In the genomic region with DNA sequence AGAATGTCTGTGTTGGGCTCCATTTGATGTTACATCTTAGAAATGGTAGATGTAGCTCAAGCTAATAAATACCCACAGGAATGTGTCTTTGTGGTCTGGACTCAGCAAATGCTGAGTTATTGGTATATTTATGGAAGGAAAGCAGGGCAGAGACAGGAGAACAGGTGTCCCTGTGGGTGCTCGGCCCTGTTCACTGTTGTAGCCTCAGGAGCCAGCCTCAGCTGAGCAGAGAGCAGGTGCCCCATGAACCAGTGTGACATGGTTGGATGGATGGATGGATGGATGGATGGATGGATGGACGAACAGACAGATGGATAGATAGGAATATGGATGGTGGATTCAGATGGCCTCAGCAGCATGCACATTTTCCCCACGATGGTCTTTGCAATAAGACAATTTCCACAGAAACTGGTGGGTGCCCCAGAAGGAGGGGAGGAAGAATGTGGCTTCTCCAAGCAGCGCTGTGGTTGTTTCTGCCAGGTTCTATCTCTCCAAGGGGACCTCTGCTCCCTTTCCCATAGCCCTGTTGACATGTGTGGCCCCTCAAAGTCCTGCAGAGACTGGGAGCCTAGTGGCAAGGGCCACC, we compare ENCODE assay signal across 10 cellular contexts. TPM values are rescaled to one million over a fixed set of nuclear protein-coding genes. Genes with fewer than 3 reads are reported as not detected.
DNase-seq lines count a peak whose midpoint lies in the region; ATAC-seq, FAIRE-seq and TF ChIP-seq lines count a peak whose summit lies in the region.
"Had no signal": no experiment of that assay in that cellular context is flagged by ENCODE, and none has a peak within 500 bp of the region (broad histone marks: within the 10 kb centered on the region; RNA-seq: fewer than 3 reads in every experiment).

No MANE protein-coding gene starts in this region.

- FAIRE-seq in A549 (lab: Jason Lieb, UNC): no peak

- peak overlapping the region; percentile 88 to 97; a peak in 5 of 6 replicates for H3K27ac ChIP-seq in A549

- no peak overlapping the region for H3K4me3 ChIP-seq in A549

- peak overlapping the region; percentile 90 for H3K4me2 ChIP-seq in A549

- POLR2A ChIA-PET in A549 (lab: Yijun Ruan, JAX): interaction anchor here (1.0 to 4.6 kb wide), 4 partner anchors 84 to 205 kb away, joined by 3 to 49 read pairs (median 5); a partner anchor contains a TSS

- H3K9me3 Mint-ChIP-seq in IgD-negative memory B cell (no peaks in the 10 kb centered on the region), chondrocyte (ENCODE audit: low read depth) (no peaks in the 10 kb centered on the region)
- H3K9me3 Mint-ChIP-seq in natural killer cell treated with Interleukin-12 subunit alpha and Interleukin-12 subunit beta and Interleukin-15 and Interleukin-18, amount 100 ng/mL, for 72 hours: no peaks in the 10 kb centered on the region

- no peaks in the 10 kb centered on the region for H3K36me3 Mint-ChIP-seq in IgD-negative memory B cell
- H3K36me3 Mint-ChIP-seq in chondrocyte (ENCODE audit: low read depth): no peaks in the 10 kb centered on the region
- no peaks in the 10 kb centered on the region for H3K36me3 Mint-ChIP-seq in natural killer cell treated with Interleukin-12 subunit alpha and Interleukin-12 subunit beta and Interleukin-15 and Interleukin-18, amount 100 ng/mL, for 72 hours

- H3K4me3 Mint-ChIP-seq in IgD-negative memory B cell (peak overlapping the region in 2 of 4 donors; percentile 39 to 80), chondrocyte (ENCODE audit: unreplicated experiment) (no peak overlapping the region)
- H3K4me3 Mint-ChIP-seq in natural killer cell treated with Interleukin-12 subunit alpha and Interleukin-12 subunit beta and Interleukin-15 and Interleukin-18, amount 100 ng/mL, for 72 hours: peak overlapping the region; percentile 24

- TF ChIP-seq EP300 in A549 (IDR thresholded peaks at IDR 0.05): no peak

- DNase-seq in A549 (ENCODE audit: low read depth in 1 of 2, low spot score in 1 of 2) (no peak), chondrocyte (ENCODE audit: low spot score) (no peak), middle frontal gyrus (ENCODE audit: extremely low spot score, low spot score) (no peak), COLO668 (lab: John Stamatoyannopoulos, UW; ENCODE audit: unreplicated experiment) (no peak)
- DNase-seq in natural killer cell treated with Interleukin-12 subunit alpha and Interleukin-12 subunit beta and Interleukin-15 and Interleukin-18, amount 100 ng/mL, for 72 hours (ENCODE audit: low spot score): no peak
- DNase-seq: NCI-H1105 treated with DMSO at 0.1 percent for 48 hours had no signal

- H3K4me1 Mint-ChIP-seq in IgD-negative memory B cell (peaks cover 33 to 37% (median 34%) of the 10 kb centered on the region in 3 donors), chondrocyte (ENCODE audit: low read depth) (peaks cover 47% of the 10 kb centered on the region)
- H3K4me1 Mint-ChIP-seq in natural killer cell treated with Interleukin-12 subunit alpha and Interleukin-12 subunit beta and Interleukin-15 and Interleukin-18, amount 100 ng/mL, for 72 hours (ENCODE audit: low read depth in 2 of 2): peaks cover 54 to 72% of the 10 kb centered on the region in 2 donors

- peak overlapping the region; percentile 88 to 91 (median 89) for H3K27ac Mint-ChIP-seq in IgD-negative memory B cell
- H3K27ac Mint-ChIP-seq in chondrocyte (ENCODE audit: unreplicated experiment): peak overlapping the region; percentile 92
- H3K27ac Mint-ChIP-seq in natural killer cell treated with Interleukin-12 subunit alpha and Interleukin-12 subunit beta and Interleukin-15 and Interleukin-18, amount 100 ng/mL, for 72 hours: peak overlapping the region; percentile 90 to 100

- no peaks in the 10 kb centered on the region for H3K9me3 ChIP-seq in A549

- TF ChIP-seq CTCF in A549 (IDR thresholded peaks at IDR 0.05): no peak
- no peak for TF ChIP-seq CTCF in chondrocyte (IDR thresholded peaks at IDR 0.05)

- ATAC-seq in A549 (no peak), HG02884 (IDR thresholded peaks at IDR 0.05; ENCODE audit: unreplicated experiment) (no peak), HG03280 (IDR thresholded peaks at IDR 0.05; ENCODE audit: unreplicated experiment) (no peak)
- no peak for ATAC-seq in natural killer cell treated with Interleukin-12 subunit alpha and Interleukin-12 subunit beta and Interleukin-15 and Interleukin-18, amount 100 ng/mL, for 72 hours

- H3K4me1 ChIP-seq in A549: peaks cover 48% of the 10 kb centered on the region

- CTCF ChIA-PET in A549 (lab: Yijun Ruan, JAX): interaction anchor here (0.8 to 12.9 kb wide), 11 partner anchors 8 to 129 kb away, joined by 3 to 217 read pairs (median 13); a partner anchor contains a TSS

- TF ChIP-seq RAD21 in A549 (conservative IDR thresholded peaks at IDR 0.05 in 1 of 2, IDR thresholded peaks at IDR 0.05 in 1 of 2): no peak

- no peaks in the 10 kb centered on the region for H3K27me3 Mint-ChIP-seq in IgD-negative memory B cell
- H3K27me3 Mint-ChIP-seq in chondrocyte (ENCODE audit: low read depth): no peaks in the 10 kb centered on the region
- H3K27me3 Mint-ChIP-seq in natural killer cell treated with Interleukin-12 subunit alpha and Interleukin-12 subunit beta and Interleukin-15 and Interleukin-18, amount 100 ng/mL, for 72 hours: no peaks in the 10 kb centered on the region

- WGBS in A549 (ENCODE audit: missing lambda C conversion rate): 85% methylated on average over 4 of the region's 4 CpGs

- no peak for TF ChIP-seq POLR2A in A549 (IDR thresholded peaks at IDR 0.05; ENCODE audit: low read length)

TF ChIP-seq in A549, 52 proteins besides CTCF, POLR2A, EP300 and RAD21:
- TF ChIP-seq NPAS2 (CRISPR knock-in tag; IDR thresholded peaks at IDR 0.05; ENCODE audit: borderline replicate concordance) (no peak), CBX2 (IDR thresholded peaks at IDR 0.05; ENCODE audit: borderline replicate concordance, low read depth) (no peak), FOXS1 (CRISPR knock-in tag; IDR thresholded peaks at IDR 0.05) (no peak), HOXA7 (CRISPR knock-in tag; IDR thresholded peaks at IDR 0.05) (no peak), CBX8 (IDR thresholded peaks at IDR 0.05) (no peak), ESRRA (IDR thresholded peaks at IDR 0.05; ENCODE audit: borderline replicate concordance, low read length) (no peak), MAZ (IDR thresholded peaks at IDR 0.05; ENCODE audit: borderline replicate concordance, low read depth, low read length) (no peak), EHMT2 (IDR thresholded peaks at IDR 0.05; ENCODE audit: low read depth) (no peak), PHF8 (IDR thresholded peaks at IDR 0.05; ENCODE audit: borderline replicate concordance, low read depth) (no peak), KDM1A (IDR thresholded peaks at IDR 0.05; ENCODE audit: low read depth) (no peak)
- TF ChIP-seq, protein P1, sequence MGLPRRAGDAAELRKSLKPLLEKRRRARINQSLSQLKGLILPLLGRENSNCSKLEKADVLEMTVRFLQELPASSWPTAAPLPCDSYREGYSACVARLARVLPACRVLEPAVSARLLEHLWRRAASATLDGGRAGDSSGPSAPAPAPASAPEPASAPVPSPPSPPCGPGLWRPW (IDR thresholded peaks at IDR 0.05): no peak

RNA-seq across cellular contexts. Expression of a gene that starts 8.2 kb away (rescaled TPM):
- polyA plus RNA-seq in A549 (2011; rRNA removed): 10.9 and 11.2 TPM in 2 replicates
- polyA plus RNA-seq in A549 (2012; cell fraction: cytosol; rRNA removed): 9.7 and 13.3 TPM in 2 replicates
- polyA plus RNA-seq in A549 (2012; cell fraction: nucleus; rRNA removed): 19.8 and 22.3 TPM in 2 replicates
- 13.3 to 15.5 TPM (median 15.1 TPM) in 3 replicates for polyA plus RNA-seq in A549 (2017; fragmentation: RNase III; extraction: RNeasy Plus Mini Kit Qiagen cat#74134 plus additional on column Dnase treatment)
- polyA minus RNA-seq in A549 (2011; rRNA and poly(A)+ RNA removed): 27.8 and 35.9 TPM in 2 replicates
- 207 TPM for polyA plus RNA-seq in IgD-negative memory B cell
- 10.8 to 17.8 TPM (median 16.3 TPM) in 3 replicates for total RNA-seq in chondrocyte
- 100 to 1,000 TPM; 351 to 512 TPM for total RNA-seq in natural killer cell treated with Interleukin-12 subunit alpha and Interleukin-12 subunit beta and Interleukin-15 and Interleukin-18, amount 100 ng/mL, for 72 hours

RNA-seq across cellular contexts. Expression of a gene that starts 44.5 kb away (rescaled TPM):
- polyA plus RNA-seq in A549 (2011; rRNA removed) (not detected in 2 replicates), A549 (2017; fragmentation: RNase III; extraction: RNeasy Plus Mini Kit Qiagen cat#74134 plus additional on column Dnase treatment) (not detected in 3 replicates), IgD-negative memory B cell (not detected)
- not detected in 2 replicates for polyA plus RNA-seq in A549 (2012; cell fraction: cytosol; rRNA removed)
- not detected in 2 replicates for polyA plus RNA-seq in A549 (2012; cell fraction: nucleus; rRNA removed)
- not detected in 2 replicates for polyA minus RNA-seq in A549 (2011; rRNA and poly(A)+ RNA removed)
- not detected in 3 replicates for total RNA-seq in chondrocyte
- total RNA-seq in natural killer cell treated with Interleukin-12 subunit alpha and Interleukin-12 subunit beta and Interleukin-15 and Interleukin-18, amount 100 ng/mL, for 72 hours: 1 to 10 TPM; 7.2 to 9.5 TPM
- polyA plus RNA-seq: neural cell had no signal

RNA-seq across cellular contexts. Expression of a gene that starts 58.0 kb away (rescaled TPM):
- 51.6 and 81.5 TPM in 2 replicates for polyA plus RNA-seq in A549 (2011; rRNA removed)
- 11.8 and 15.2 TPM in 2 replicates for polyA plus RNA-seq in A549 (2012; cell fraction: cytosol; rRNA removed)
- polyA plus RNA-seq in A549 (2012; cell fraction: nucleus; rRNA removed): 10.5 and 17.1 TPM in 2 replicates
- 39.6 to 48.2 TPM (median 41.6 TPM) in 3 replicates for polyA plus RNA-seq in A549 (2017; fragmentation: RNase III; extraction: RNeasy Plus Mini Kit Qiagen cat#74134 plus additional on column Dnase treatment)
- polyA minus RNA-seq in A549 (2011; rRNA and poly(A)+ RNA removed): 50.3 and 61.0 TPM in 2 replicates
- polyA plus RNA-seq in IgD-negative memory B cell: 33.4 TPM
- total RNA-seq in chondrocyte: 27.7 to 30.7 TPM (median 27.8 TPM) in 3 replicates
- total RNA-seq in natural killer cell treated with Interleukin-12 subunit alpha and Interleukin-12 subunit beta and Interleukin-15 and Interleukin-18, amount 100 ng/mL, for 72 hours: 10 to 100 TPM; 24.9 to 41.8 TPM

Comparison
In these comparisons a context has a peak if more than half of its experiments do, and no peak if none do; other contexts are left out.
1. RNA of a gene that starts 8.2 kb away (total RNA-seq): 351 to 512 TPM in natural killer cell treated with Interleukin-12 subunit alpha and Interleukin-12 subunit beta and Interleukin-15 and Interleukin-18, amount 100 ng/mL, for 72 hours; 10.8 to 17.8 TPM in chondrocyte; every median in the first group is over 10 times any median in the second.
2. Peak in every context shown above with its lines, with median percentiles within 50 percentile points of each other: H3K27ac Mint-ChIP-seq.